10 cellular contexts compared by ENCODE assay signal in the genomic region with DNA sequence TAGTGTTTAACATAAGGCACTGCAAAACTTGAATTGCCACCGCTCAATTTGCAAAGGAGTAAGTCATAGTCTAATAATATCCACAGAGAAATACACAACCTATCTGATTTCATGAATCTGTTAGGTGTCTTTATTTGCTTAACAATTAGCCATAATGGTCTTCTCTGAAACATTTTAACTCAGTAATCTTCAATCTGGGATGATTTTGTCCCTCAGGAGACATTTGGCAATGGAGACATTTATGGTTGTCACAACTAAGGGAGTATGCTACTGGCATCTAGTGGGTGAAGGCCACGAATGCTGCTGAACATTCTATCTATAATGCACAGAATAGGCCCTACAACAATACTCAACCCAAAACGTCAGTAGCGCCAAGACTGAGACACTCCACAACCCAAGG. TPM values are rescaled to one million over a fixed set of nuclear protein-coding genes. Genes with fewer than 3 reads are reported as not detected.
DNase-seq lines count a peak whose midpoint lies in the region; ATAC-seq and TF ChIP-seq lines count a peak whose summit lies in the region.
"Had no signal": no experiment of that assay in that cellular context is flagged by ENCODE, and none has a peak within 500 bp of the region (broad histone marks: within the 10 kb centered on the region; RNA-seq: fewer than 3 reads in every experiment).

No MANE protein-coding gene starts in this region.

- ATAC-seq in GM19023 (IDR thresholded peaks at IDR 0.05; ENCODE audit: unreplicated experiment): no peak
- ATAC-seq in GM19324 (IDR thresholded peaks at IDR 0.05; ENCODE audit: low FRiP score, unreplicated experiment): no peak

- peak; percentile 65 for TF ChIP-seq CTCF in chondrocyte (IDR thresholded peaks at IDR 0.05)
- peak; percentile 31 for TF ChIP-seq CTCF in osteocyte (IDR thresholded peaks at IDR 0.05)

- no peaks in the 10 kb centered on the region for H3K9me3 Mint-ChIP-seq in chondrocyte (ENCODE audit: low read depth)
- H3K9me3 Mint-ChIP-seq in osteocyte (ENCODE audit: unreplicated experiment): no peaks in the 10 kb centered on the region
- H3K9me3 Mint-ChIP-seq: memory B cell had no signal

- no peaks in the 10 kb centered on the region for H3K36me3 Mint-ChIP-seq in chondrocyte (ENCODE audit: low read depth)
- no peaks in the 10 kb centered on the region for H3K36me3 Mint-ChIP-seq in osteocyte (ENCODE audit: unreplicated experiment)

- H3K4me3 Mint-ChIP-seq in chondrocyte (ENCODE audit: unreplicated experiment) (no peak overlapping the region), osteocyte (ENCODE audit: unreplicated experiment) (no peak overlapping the region)
- H3K4me3 Mint-ChIP-seq: memory B cell had no signal

- peaks cover 38% of the 10 kb centered on the region for H3K4me1 Mint-ChIP-seq in chondrocyte (ENCODE audit: low read depth)
- peaks cover 24% of the 10 kb centered on the region for H3K4me1 Mint-ChIP-seq in osteocyte (ENCODE audit: unreplicated experiment)

- DNase-seq in NCI-H1694 (lab: John Stamatoyannopoulos, UW) (peak; percentile 25), NCI-H1694 treated with DMSO at 0.1 percent for 48 hours (lab: John Stamatoyannopoulos, UW) (no peak), NCI-H1436 (lab: John Stamatoyannopoulos, UW) (peak; percentile 88), chondrocyte (ENCODE audit: low spot score) (no peak), osteocyte (ENCODE audit: extremely low spot score, unreplicated experiment) (no peak), amniotic stem cell (lab: John Stamatoyannopoulos, UW) (no peak)
- DNase-seq: activated T-cell treated with anti-CD3 and anti-CD28 coated beads for 4 hours had no signal

- H3K27me3 Mint-ChIP-seq in chondrocyte (ENCODE audit: low read depth): no peaks in the 10 kb centered on the region
- H3K27me3 Mint-ChIP-seq in osteocyte (ENCODE audit: unreplicated experiment): no peaks in the 10 kb centered on the region
- H3K27me3 Mint-ChIP-seq: memory B cell had no signal

- H3K27ac Mint-ChIP-seq in chondrocyte (ENCODE audit: unreplicated experiment) (peak overlapping the region; percentile 49), osteocyte (ENCODE audit: unreplicated experiment) (peak overlapping the region; percentile 18)
- H3K27ac Mint-ChIP-seq: memory B cell had no signal

RNA-seq across cellular contexts. Expression of a gene that starts 4.3 kb away (rescaled TPM):
- total RNA-seq in chondrocyte (54.6 to 80.0 TPM (median 79.2 TPM) in 3 replicates), osteocyte (61.4 and 65.1 TPM in 2 replicates)

Comparison
In these comparisons a context has a peak if more than half of its experiments do, and no peak if none do; other contexts are left out.
1. DNase-seq: peak in NCI-H1694 (single experiment) and NCI-H1436 (single experiment); none in NCI-H1694 treated with DMSO at 0.1 percent for 48 hours (single experiment), chondrocyte (single experiment), osteocyte (single experiment) and amniotic stem cell (single experiment).